31 cellular contexts compared by ENCODE assay signal in the genomic region with DNA sequence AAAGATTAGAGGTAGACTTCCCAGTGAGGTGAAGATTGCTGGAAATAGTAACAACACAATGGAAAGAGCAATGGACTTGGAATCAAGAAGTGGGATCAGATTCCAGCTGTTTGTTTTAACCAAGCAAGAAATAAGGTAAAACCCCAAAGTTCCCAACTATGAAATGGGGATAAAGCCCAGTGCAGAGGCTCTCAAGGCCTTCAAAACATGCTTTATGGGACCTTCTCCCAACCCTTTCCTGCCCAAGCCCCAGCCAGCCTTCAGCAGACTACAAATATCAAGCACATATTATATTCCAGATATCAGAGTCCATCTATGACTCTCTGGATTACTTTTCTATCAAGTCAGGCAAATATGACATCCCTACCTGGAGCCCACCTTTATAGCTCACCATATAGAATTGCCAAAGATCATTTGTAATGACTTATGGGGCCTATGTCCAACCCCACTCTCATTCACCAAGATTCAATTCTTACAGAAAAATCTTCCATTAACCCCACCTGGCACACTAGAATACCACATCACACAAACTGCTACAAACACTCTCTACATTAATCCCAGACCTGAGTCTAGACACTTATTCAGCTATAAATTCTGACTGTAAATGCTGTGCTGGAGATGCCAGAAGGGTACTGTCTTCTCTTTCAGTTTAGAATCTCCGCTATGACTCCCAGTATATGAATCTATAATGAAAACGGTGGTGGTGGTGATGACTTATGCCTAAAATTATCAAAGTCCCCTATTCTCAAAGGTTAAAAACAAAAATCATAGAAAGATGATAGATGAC. TPM values are rescaled to one million over a fixed set of nuclear protein-coding genes. Genes with fewer than 3 reads are reported as not detected.
A peak's percentile ranks its signal among the peaks of the same experiment; 100 is the strongest.
DNase-seq lines count a peak whose midpoint lies in the region; ATAC-seq, FAIRE-seq and TF ChIP-seq lines count a peak whose summit lies in the region.
"Had no signal": no experiment of that assay in that cellular context is flagged by ENCODE, and none has a peak within 500 bp of the region (broad histone marks: within the 10 kb centered on the region; RNA-seq: fewer than 3 reads in every experiment).

No MANE protein-coding gene starts in this region.

- BruUV-seq in GM12878 (replicated peaks; lab: Mats Ljungman, UMichigan): no TSS peak

- 81% methylated on average over 2 of the region's 2 CpGs for WGBS in GM12878 (ENCODE audit: insufficient coverage, insufficient replicate concordance, low lambda C conversion rate, missing lambda C conversion rate)

- H3K27me3 Mint-ChIP-seq in activated naive CD4-positive, alpha-beta T cell treated with anti-CD3 and anti-CD28 coated beads, Interleukin-2, amount 50 U/mL, for 24 hours: no peaks in the 10 kb centered on the region
- H3K27me3 Mint-ChIP-seq in activated naive CD4-positive, alpha-beta T cell treated with anti-CD3 and anti-CD28 coated beads, Interleukin-2, amount 10 ng/mL, durations not matched to agents 7 days and 5 days: no peaks in the 10 kb centered on the region
- H3K27me3 Mint-ChIP-seq in HFFc6 (ENCODE audit: insufficient read depth): peaks cover 7% of the 10 kb centered on the region
- H3K27me3 Mint-ChIP-seq in neural crest cell (ENCODE audit: low read depth): no peaks in the 10 kb centered on the region
- H3K27me3 Mint-ChIP-seq: activated CD8-positive, alpha-beta memory T cell treated with anti-CD3 and anti-CD28 coated beads, Interleukin-2, amount 10 ng/mL, durations not matched to agents 7 days and 5 days; stimulated activated memory B cell treated with anti-CD40 and anti-IgM and Interleukin-4, amounts not matched to agents 10 μg/mL and 1 μg/mL and 100 μg/mL, for 72 hours had no signal

- RAD21 ChIA-PET in GM12878 (lab: Charles Lee; ENCODE audit: unreplicated experiment): no interaction called here

- 0 out of 2 replicates have a peak overlapping the region, but pooled peaks have one; percentile 28 for H3K4me2 ChIP-seq in GM12878 (ENCODE audit: control insufficient read depth, insufficient read depth)
- H3K4me2 ChIP-seq: SK-N-SH had no signal

- no peaks in the 10 kb centered on the region for H3K4me1 ChIP-seq in GM12878 (ENCODE audit: control insufficient read depth, insufficient read depth, low read length)
- H3K4me1 ChIP-seq: BE2C had no signal

- intact Hi-C loops in GM12878 (cut with micrococcal nuclease; ENCODE audit: unreplicated experiment): no loop called here
- intact Hi-C loops in sciatic nerve (cut with DNase I): no loop called here

- CTCF ChIA-PET in activated naive CD4-positive, alpha-beta T cell treated with anti-CD3 and anti-CD28 coated beads, Interleukin-2, amount 10 ng/mL, durations not matched to agents 7 days and 5 days (lab: Charles Lee): interaction anchor here (1.4 kb wide), 1 partner anchor 62 kb away, joined by 5 read pairs; no protein-coding TSS in a partner anchor
- CTCF ChIA-PET in GM12878 (lab: Yijun Ruan, JAX): interaction anchor here (1.6 kb wide), 1 partner anchor 63 kb away, joined by 6 read pairs; no protein-coding TSS in a partner anchor

- peak overlapping the region; percentile 24 for H3K4me3 Mint-ChIP-seq in activated naive CD4-positive, alpha-beta T cell treated with anti-CD3 and anti-CD28 coated beads, Interleukin-2, amount 50 U/mL, for 24 hours
- no peak overlapping the region for H3K4me3 Mint-ChIP-seq in activated naive CD4-positive, alpha-beta T cell treated with anti-CD3 and anti-CD28 coated beads, Interleukin-2, amount 10 ng/mL, durations not matched to agents 7 days and 5 days
- H3K4me3 Mint-ChIP-seq in HFFc6: no peak overlapping the region
- peak overlapping the region; percentile 65 for H3K4me3 Mint-ChIP-seq in neural crest cell
- H3K4me3 Mint-ChIP-seq: activated CD8-positive, alpha-beta memory T cell treated with anti-CD3 and anti-CD28 coated beads, Interleukin-2, amount 10 ng/mL, durations not matched to agents 7 days and 5 days; stimulated activated memory B cell treated with anti-CD40 and anti-IgM and Interleukin-4, amounts not matched to agents 10 μg/mL and 1 μg/mL and 100 μg/mL, for 72 hours; T-helper 1 cell treated with Interleukin-12 subunit alpha and Interleukin-12 subunit beta and Interleukin-4 antibody, amounts not matched to agents 30 μg/mL and 1 μg/mL, for 36 hours had no signal

- H3K9me3 ChIP-seq in GM12878 (replicated peaks; ENCODE audit: control insufficient read depth, insufficient read depth, low read length): no peaks in the 10 kb centered on the region
- H3K9me3 ChIP-seq: BE2C, esophagus muscularis mucosa, sigmoid colon, SK-N-SH had no signal

- H4K20me1 ChIP-seq in GM12878 (ENCODE audit: control insufficient read depth, insufficient read depth): peaks cover 10% of the 10 kb centered on the region

- in situ Hi-C loops in GM12878 (cut with MboI): no loop called here

- H3K4me3 ChIP-seq in GM12878: no peak overlapping the region; the same call in 1 of the 2 replicates
- H3K4me3 ChIP-seq: esophagus muscularis mucosa, sigmoid colon had no signal

- peak overlapping the region; percentile 76 for H3K27ac Mint-ChIP-seq in activated naive CD4-positive, alpha-beta T cell treated with anti-CD3 and anti-CD28 coated beads, Interleukin-2, amount 50 U/mL, for 24 hours
- no peak overlapping the region for H3K27ac Mint-ChIP-seq in activated naive CD4-positive, alpha-beta T cell treated with anti-CD3 and anti-CD28 coated beads, Interleukin-2, amount 10 ng/mL, durations not matched to agents 7 days and 5 days
- peak overlapping the region; percentile 24; the same call in 1 of the 2 replicates for H3K27ac Mint-ChIP-seq in HFFc6
- H3K27ac Mint-ChIP-seq in neural crest cell (ENCODE audit: unreplicated experiment): no peak overlapping the region
- H3K27ac Mint-ChIP-seq: activated CD8-positive, alpha-beta memory T cell treated with anti-CD3 and anti-CD28 coated beads, Interleukin-2, amount 10 ng/mL, durations not matched to agents 7 days and 5 days; stimulated activated memory B cell treated with anti-CD40 and anti-IgM and Interleukin-4, amounts not matched to agents 10 μg/mL and 1 μg/mL and 100 μg/mL, for 72 hours; T-helper 1 cell treated with Interleukin-12 subunit alpha and Interleukin-12 subunit beta and Interleukin-4 antibody, amounts not matched to agents 30 μg/mL and 1 μg/mL, for 36 hours had no signal

- no peak overlapping the region for H3K27ac ChIP-seq in GM12878 (ENCODE audit: control insufficient read depth, insufficient read depth)
- H3K27ac ChIP-seq: esophagus muscularis mucosa, foreskin keratinocyte, HL-60, sigmoid colon had no signal

- TF ChIP-seq POLR2A in GM12878 (IDR thresholded peaks at IDR 0.05; ENCODE audit: low read depth, low read length): no peak

- TF ChIP-seq EP300 in GM12878 (IDR thresholded peaks at IDR 0.05; ENCODE audit: borderline replicate concordance in 1 of 2, control insufficient read depth in 1 of 2, low read depth in 2 of 2, low read length in 2 of 2): no peak

- no peaks in the 10 kb centered on the region for H3K27me3 ChIP-seq in GM12878 (replicated peaks in 1 of 2; ENCODE audit: control insufficient read depth in 2 of 2, insufficient read depth in 2 of 2, low read length in 1 of 2)
- H3K27me3 ChIP-seq: BE2C, esophagus muscularis mucosa, foreskin keratinocyte, sigmoid colon had no signal

- TF ChIP-seq RAD21 in GM12878 (IDR thresholded peaks at IDR 0.05; ENCODE audit: insufficient read depth, low read depth, low read length): no peak

- H3K36me3 ChIP-seq in GM12878 (ENCODE audit: control insufficient read depth in 2 of 2, insufficient read depth in 2 of 2, low read length in 1 of 2): peaks cover 41 to 64% of the 10 kb centered on the region in 2 experiments

- H3K79me2 ChIP-seq in GM12878 (ENCODE audit: control insufficient read depth, insufficient read depth, low read length): peaks cover 62% of the 10 kb centered on the region

- H3K4me1 Mint-ChIP-seq in activated naive CD4-positive, alpha-beta T cell treated with anti-CD3 and anti-CD28 coated beads, Interleukin-2, amount 50 U/mL, for 24 hours: peaks cover 63% of the 10 kb centered on the region
- peaks cover 65% of the 10 kb centered on the region for H3K4me1 Mint-ChIP-seq in activated naive CD4-positive, alpha-beta T cell treated with anti-CD3 and anti-CD28 coated beads, Interleukin-2, amount 10 ng/mL, durations not matched to agents 7 days and 5 days
- H3K4me1 Mint-ChIP-seq in HFFc6 (ENCODE audit: low read depth): peaks cover 35% of the 10 kb centered on the region
- peaks cover 55% of the 10 kb centered on the region for H3K4me1 Mint-ChIP-seq in neural crest cell

- peaks cover 44% of the 10 kb centered on the region for H3K36me3 Mint-ChIP-seq in activated naive CD4-positive, alpha-beta T cell treated with anti-CD3 and anti-CD28 coated beads, Interleukin-2, amount 50 U/mL, for 24 hours
- H3K36me3 Mint-ChIP-seq in activated naive CD4-positive, alpha-beta T cell treated with anti-CD3 and anti-CD28 coated beads, Interleukin-2, amount 10 ng/mL, durations not matched to agents 7 days and 5 days: peaks cover 85% of the 10 kb centered on the region
- H3K36me3 Mint-ChIP-seq in HFFc6 (ENCODE audit: low read depth): peaks cover 71% of the 10 kb centered on the region
- peaks cover 61% of the 10 kb centered on the region for H3K36me3 Mint-ChIP-seq in neural crest cell (ENCODE audit: low read depth)

- SMC1A ChIA-PET in GM12878 (lab: Charles Lee; ENCODE audit: uncharacterized antibody, unreplicated experiment): no interaction called here

- H3K9ac ChIP-seq in GM12878 (ENCODE audit: control insufficient read depth, insufficient read depth, low read length): no peak overlapping the region
- H3K9ac ChIP-seq: SK-N-SH had no signal

- TF ChIP-seq CTCF in HFFc6 (IDR thresholded peaks at IDR 0.05): no peak
- no peak for TF ChIP-seq CTCF in GM12878 (IDR thresholded peaks at IDR 0.05 in 2 of 3, conservative IDR thresholded peaks at IDR 0.05 in 1 of 3; ENCODE audit: control insufficient read depth in 2 of 3, extremely low read depth in 1 of 3, insufficient read depth in 1 of 3, low read depth in 3 of 3, low read length in 3 of 3)
- no peak for TF ChIP-seq CTCF in neural crest cell (conservative IDR thresholded peaks at IDR 0.05)

- ATAC-seq in GM12878 (no peak), HG03280 (IDR thresholded peaks at IDR 0.05; ENCODE audit: unreplicated experiment) (no peak), sciatic nerve (no peak)
- ATAC-seq: activated CD8-positive, alpha-beta memory T cell treated with anti-CD3 and anti-CD28 coated beads, Interleukin-2, amount 10 ng/mL, durations not matched to agents 7 days and 5 days; foreskin keratinocyte; left cardiac atrium; stimulated activated memory B cell treated with anti-CD40 and anti-IgM and Interleukin-4, amounts not matched to agents 10 μg/mL and 1 μg/mL and 100 μg/mL, for 72 hours had no signal

- no peaks in the 10 kb centered on the region for H3K9me3 Mint-ChIP-seq in activated naive CD4-positive, alpha-beta T cell treated with anti-CD3 and anti-CD28 coated beads, Interleukin-2, amount 50 U/mL, for 24 hours
- no peaks in the 10 kb centered on the region for H3K9me3 Mint-ChIP-seq in activated naive CD4-positive, alpha-beta T cell treated with anti-CD3 and anti-CD28 coated beads, Interleukin-2, amount 10 ng/mL, durations not matched to agents 7 days and 5 days
- H3K9me3 Mint-ChIP-seq in HFFc6 (no peaks in the 10 kb centered on the region), neural crest cell (no peaks in the 10 kb centered on the region)
- H3K9me3 Mint-ChIP-seq: stimulated activated memory B cell treated with anti-CD40 and anti-IgM and Interleukin-4, amounts not matched to agents 10 μg/mL and 1 μg/mL and 100 μg/mL, for 72 hours; T-helper 1 cell treated with Interleukin-12 subunit alpha and Interleukin-12 subunit beta and Interleukin-4 antibody, amounts not matched to agents 30 μg/mL and 1 μg/mL, for 36 hours had no signal

- no peak overlapping the region for H2AFZ ChIP-seq in GM12878 (ENCODE audit: control insufficient read depth, low read depth, low read length)

- no peak for DNase-seq in activated naive CD4-positive, alpha-beta T cell treated with anti-CD3 and anti-CD28 coated beads, Interleukin-2, amount 10 ng/mL, durations not matched to agents 7 days and 5 days
- DNase-seq in HFFc6 (no peak), GM12878 (ENCODE audit: low read depth, low spot score) (no peak), neural crest cell (ENCODE audit: low read depth, low spot score) (no peak), mucosa of gallbladder (ENCODE audit: low spot score) (no peak), sciatic nerve (ENCODE audit: low spot score) (no peak)
- DNase-seq: ACHN; activated CD4-positive, alpha-beta T cell treated with anti-CD3 and anti-CD28 coated beads for 4 hours; activated CD8-positive, alpha-beta memory T cell treated with anti-CD3 and anti-CD28 coated beads, Interleukin-2, amount 10 ng/mL, durations not matched to agents 7 days and 5 days; activated gamma-delta T cell treated with Interleukin-2 at 50 U/mL for 16 hours; BE2C; DND-41; effector CD4-positive, alpha-beta T cell; foreskin keratinocyte; Karpas-422; left cardiac atrium; mammary epithelial cell; NCI-H1694 treated with DMSO at 0.1 percent for 48 hours; NCI-H524 treated with DMSO at 0.1 percent for 48 hours; sigmoid colon; SK-N-SH; stimulated activated CD4-positive, alpha-beta T cell treated with anti-CD3 and anti-CD28 coated beads, Interleukin-4, amount 100 ng/mL, for 24 hours had no signal

- no peak for FAIRE-seq in GM12878 (lab: Jason Lieb, UNC)
- FAIRE-seq: bronchial epithelial cell had no signal

- POLR2A ChIA-PET in GM12878 (lab: Charles Lee): no interaction called here

RNA-seq across cellular contexts. Expression of a gene that starts 6.1 kb away (rescaled TPM):
- total RNA-seq in HFFc6 (2021; fragmentation: NEBNext Ultra II Directional; extraction: Animal tissue kit (Norgen Biotek cat#: 25700)): 100 to 1,000 TPM; 312 to 380 (median 358) TPM
- total RNA-seq in GM12878 (2013; cell fraction: nucleolus; rRNA removed): 503 and 551 TPM in 2 replicates
- total RNA-seq in GM12878 (2014; rRNA removed): 542 and 564 TPM in 2 replicates
- 316 and 317 TPM in 2 replicates for total RNA-seq in GM12878 (2014; rRNA removed; fragmentation: Illumina TruSeq; extraction: Trizol)
- 337 and 345 TPM in 2 replicates for total RNA-seq in GM12878 (2021)
- 166 TPM for polyA plus RNA-seq in GM12878 (2011; ENCODE audit: low read depth)
- polyA plus RNA-seq in GM12878 (2011; rRNA removed): 399 and 625 TPM in 2 replicates
- 854 and 1,032 TPM in 2 replicates for polyA plus RNA-seq in GM12878 (2011; cell fraction: cytosol; rRNA removed)
- polyA plus RNA-seq in GM12878 (2011; cell fraction: nucleus; rRNA removed): 1,451 and 1,606 TPM in 2 replicates
- polyA plus RNA-seq in GM12878 (2012): 337 and 387 TPM in 2 replicates
- polyA plus RNA-seq in GM12878 (2014; fragmentation: Illumina TruSeq; extraction: Trizol): 379 and 384 TPM in 2 replicates
- polyA plus RNA-seq in GM12878 (2014; fragmentation: Nextera tagmentation; extraction: Ambion mirVana): 100 to 1,000 TPM; 271 to 277 TPM
- 661 and 728 TPM in 2 replicates for polyA plus RNA-seq in GM12878 (2014; rRNA removed)
- 100 to 1,000 TPM; 275 to 296 TPM for polyA plus RNA-seq in GM12878 (2016; fragmentation: Nextera tagmentation; extraction: Ambion mirVana)
- 683 and 1,173 TPM in 2 replicates for polyA minus RNA-seq in GM12878 (2011; rRNA and poly(A)+ RNA removed)
- 192 and 243 TPM in 2 replicates for polyA minus RNA-seq in GM12878 (2011; cell fraction: cytosol; rRNA and poly(A)+ RNA removed)
- polyA minus RNA-seq in GM12878 (2011; cell fraction: nucleus; rRNA and poly(A)+ RNA removed): 336 and 534 TPM in 2 replicates
- total RNA-seq in neural crest cell: 836 and 881 TPM in 2 replicates
- 246 TPM for total RNA-seq in mucosa of gallbladder
- 258 TPM for total RNA-seq in sciatic nerve

RNA-seq across cellular contexts. Expression of a gene that starts 7.0 kb away (rescaled TPM):
- not detected for total RNA-seq in HFFc6 (2021; fragmentation: NEBNext Ultra II Directional; extraction: Animal tissue kit (Norgen Biotek cat#: 25700))
- total RNA-seq in GM12878 (2013; cell fraction: nucleolus; rRNA removed): not detected in 2 replicates
- total RNA-seq in GM12878 (2014; rRNA removed) (not detected in 2 replicates), GM12878 (2014; rRNA removed; fragmentation: Illumina TruSeq; extraction: Trizol) (not detected in 2 replicates), GM12878 (2021) (not detected in 2 replicates), neural crest cell (not detected in 2 replicates), mucosa of gallbladder (not detected), sciatic nerve (not detected)
- not detected for polyA plus RNA-seq in GM12878 (2011; ENCODE audit: low read depth)
- polyA plus RNA-seq in GM12878 (2011; rRNA removed) (not detected in 2 replicates), GM12878 (2014; fragmentation: Illumina TruSeq; extraction: Trizol) (not detected in 2 replicates), GM12878 (2014; fragmentation: Nextera tagmentation; extraction: Ambion mirVana) (not detected), GM12878 (2014; rRNA removed) (not detected in 2 replicates), GM12878 (2016; fragmentation: Nextera tagmentation; extraction: Ambion mirVana) (not detected)
- polyA plus RNA-seq in GM12878 (2011; cell fraction: cytosol; rRNA removed): not detected in 2 replicates
- polyA plus RNA-seq in GM12878 (2011; cell fraction: nucleus; rRNA removed): not detected in 2 replicates
- polyA plus RNA-seq in GM12878 (2012): 0.18 TPM in 1 of 2 replicates, not detected in the other
- not detected in 2 replicates for polyA minus RNA-seq in GM12878 (2011; rRNA and poly(A)+ RNA removed)
- polyA minus RNA-seq in GM12878 (2011; cell fraction: cytosol; rRNA and poly(A)+ RNA removed): not detected in 2 replicates
- not detected in 2 replicates for polyA minus RNA-seq in GM12878 (2011; cell fraction: nucleus; rRNA and poly(A)+ RNA removed)
- total RNA-seq: activated CD8-positive, alpha-beta memory T cell treated with anti-CD3 and anti-CD28 coated beads, Interleukin-2, amount 10 ng/mL, durations not matched to agents 7 days and 5 days; bronchial epithelial cell; esophagus muscularis mucosa; foreskin keratinocyte; left cardiac atrium; mammary epithelial cell; sigmoid colon; temporal lobe; urinary bladder had no signal
- polyA plus RNA-seq: foreskin keratinocyte, mammary epithelial cell, sigmoid colon, SK-N-SH, urinary bladder had no signal

RNA-seq across cellular contexts. Expression of a gene that starts 10.7 kb away (rescaled TPM):
- 1 to 10 TPM; 2.9 to 4.1 (median 3.2) TPM for total RNA-seq in HFFc6 (2021; fragmentation: NEBNext Ultra II Directional; extraction: Animal tissue kit (Norgen Biotek cat#: 25700))
- 3.5 and 6.3 TPM in 2 replicates for total RNA-seq in GM12878 (2013; cell fraction: nucleolus; rRNA removed)
- total RNA-seq in GM12878 (2014; rRNA removed) (2.2 and 2.5 TPM in 2 replicates), GM12878 (2014; rRNA removed; fragmentation: Illumina TruSeq; extraction: Trizol) (2.7 and 2.9 TPM in 2 replicates), GM12878 (2021) (2.5 and 3.5 TPM in 2 replicates), neural crest cell (3.3 and 5.1 TPM in 2 replicates), mucosa of gallbladder (4.1 TPM), sciatic nerve (4.8 TPM)
- 2.1 TPM for polyA plus RNA-seq in GM12878 (2011; ENCODE audit: low read depth)
- polyA plus RNA-seq in GM12878 (2011; rRNA removed) (8.9 and 11.1 TPM in 2 replicates), GM12878 (2014; fragmentation: Illumina TruSeq; extraction: Trizol) (4.3 and 4.9 TPM in 2 replicates), GM12878 (2014; fragmentation: Nextera tagmentation; extraction: Ambion mirVana) (under 1 TPM; 0.45 to 0.58 TPM), GM12878 (2014; rRNA removed) (2.6 and 3.5 TPM in 2 replicates), GM12878 (2016; fragmentation: Nextera tagmentation; extraction: Ambion mirVana) (1 to 10 TPM; 2.8 to 3.1 TPM)
- polyA plus RNA-seq in GM12878 (2011; cell fraction: cytosol; rRNA removed): 4.8 and 5.9 TPM in 2 replicates
- polyA plus RNA-seq in GM12878 (2011; cell fraction: nucleus; rRNA removed): 12.0 and 12.5 TPM in 2 replicates
- polyA plus RNA-seq in GM12878 (2012): 2.4 and 3.1 TPM in 2 replicates
- polyA minus RNA-seq in GM12878 (2011; rRNA and poly(A)+ RNA removed): 1.7 and 2.7 TPM in 2 replicates
- polyA minus RNA-seq in GM12878 (2011; cell fraction: cytosol; rRNA and poly(A)+ RNA removed): 0.94 TPM in 1 of 2 replicates, not detected in the other
- 1.8 and 2.3 TPM in 2 replicates for polyA minus RNA-seq in GM12878 (2011; cell fraction: nucleus; rRNA and poly(A)+ RNA removed)

RNA-seq across cellular contexts. Expression of a gene that starts 11.7 kb away (rescaled TPM):
- 10 to 100 TPM; 11.8 to 15.9 (median 13.6) TPM for total RNA-seq in HFFc6 (2021; fragmentation: NEBNext Ultra II Directional; extraction: Animal tissue kit (Norgen Biotek cat#: 25700))
- 15.8 and 17.1 TPM in 2 replicates for total RNA-seq in GM12878 (2013; cell fraction: nucleolus; rRNA removed)
- total RNA-seq in GM12878 (2014; rRNA removed) (11.2 and 14.1 TPM in 2 replicates), GM12878 (2014; rRNA removed; fragmentation: Illumina TruSeq; extraction: Trizol) (5.3 and 5.4 TPM in 2 replicates), GM12878 (2021) (11.9 and 12.0 TPM in 2 replicates), neural crest cell (25.7 and 28.6 TPM in 2 replicates), mucosa of gallbladder (27.7 TPM), sciatic nerve (23.0 TPM)
- polyA plus RNA-seq in GM12878 (2011; ENCODE audit: low read depth): 3.5 TPM
- polyA plus RNA-seq in GM12878 (2011; rRNA removed) (3.1 and 5.9 TPM in 2 replicates), GM12878 (2014; fragmentation: Illumina TruSeq; extraction: Trizol) (0.65 and 1.5 TPM in 2 replicates), GM12878 (2014; fragmentation: Nextera tagmentation; extraction: Ambion mirVana) (under 1 TPM; 0.19 to 0.64 TPM), GM12878 (2014; rRNA removed) (13.9 and 15.1 TPM in 2 replicates), GM12878 (2016; fragmentation: Nextera tagmentation; extraction: Ambion mirVana) (10 to 100 TPM in 1 of 2 experiments, 1 to 10 TPM in 1; 8.2 to 11.1 TPM)
- 9.2 and 15.5 TPM in 2 replicates for polyA plus RNA-seq in GM12878 (2011; cell fraction: cytosol; rRNA removed)
- 17.1 and 26.5 TPM in 2 replicates for polyA plus RNA-seq in GM12878 (2011; cell fraction: nucleus; rRNA removed)
- 15.7 and 19.0 TPM in 2 replicates for polyA plus RNA-seq in GM12878 (2012)
- polyA minus RNA-seq in GM12878 (2011; rRNA and poly(A)+ RNA removed): 2.8 and 7.6 TPM in 2 replicates
- 3.7 and 6.3 TPM in 2 replicates for polyA minus RNA-seq in GM12878 (2011; cell fraction: cytosol; rRNA and poly(A)+ RNA removed)
- polyA minus RNA-seq in GM12878 (2011; cell fraction: nucleus; rRNA and poly(A)+ RNA removed): 4.5 and 11.0 TPM in 2 replicates

RNA-seq across cellular contexts. Expression of a gene that starts 36.4 kb away (rescaled TPM):
- total RNA-seq in HFFc6 (2021; fragmentation: NEBNext Ultra II Directional; extraction: Animal tissue kit (Norgen Biotek cat#: 25700)): not detected
- 9.0 and 10.2 TPM in 2 replicates for total RNA-seq in GM12878 (2013; cell fraction: nucleolus; rRNA removed)
- total RNA-seq in GM12878 (2014; rRNA removed): 50.0 and 50.2 TPM in 2 replicates
- 35.8 and 36.4 TPM in 2 replicates for total RNA-seq in GM12878 (2014; rRNA removed; fragmentation: Illumina TruSeq; extraction: Trizol)
- total RNA-seq in GM12878 (2021): 69.8 and 72.5 TPM in 2 replicates
- 45.5 TPM for polyA plus RNA-seq in GM12878 (2011; ENCODE audit: low read depth)
- 10.6 and 27.5 TPM in 2 replicates for polyA plus RNA-seq in GM12878 (2011; rRNA removed)
- polyA plus RNA-seq in GM12878 (2011; cell fraction: cytosol; rRNA removed): 30.5 and 33.8 TPM in 2 replicates
- polyA plus RNA-seq in GM12878 (2011; cell fraction: nucleus; rRNA removed): 26.1 and 29.1 TPM in 2 replicates
- 70.4 and 102 TPM in 2 replicates for polyA plus RNA-seq in GM12878 (2012)
- polyA plus RNA-seq in GM12878 (2014; fragmentation: Illumina TruSeq; extraction: Trizol): 84.7 and 94.0 TPM in 2 replicates
- 100 to 1,000 TPM in 1 of 2 experiments, 10 to 100 TPM in 1; 87.8 to 100 TPM for polyA plus RNA-seq in GM12878 (2014; fragmentation: Nextera tagmentation; extraction: Ambion mirVana)
- polyA plus RNA-seq in GM12878 (2014; rRNA removed): 40.8 and 46.9 TPM in 2 replicates
- polyA plus RNA-seq in GM12878 (2016; fragmentation: Nextera tagmentation; extraction: Ambion mirVana): 10 to 100 TPM; 80.3 to 88.3 TPM
- polyA minus RNA-seq in GM12878 (2011; rRNA and poly(A)+ RNA removed): 17.0 and 17.4 TPM in 2 replicates
- 19.0 and 20.9 TPM in 2 replicates for polyA minus RNA-seq in GM12878 (2011; cell fraction: cytosol; rRNA and poly(A)+ RNA removed)
- polyA minus RNA-seq in GM12878 (2011; cell fraction: nucleus; rRNA and poly(A)+ RNA removed): 4.0 and 4.9 TPM in 2 replicates
- total RNA-seq in neural crest cell: 0.26 and 0.36 TPM in 2 replicates
- total RNA-seq in mucosa of gallbladder: 1.9 TPM
- 0.27 TPM for total RNA-seq in sciatic nerve
- total RNA-seq: bronchial epithelial cell, esophagus muscularis mucosa, foreskin keratinocyte, left cardiac atrium, mammary epithelial cell, sigmoid colon, temporal lobe, urinary bladder had no signal
- polyA plus RNA-seq: foreskin keratinocyte, mammary epithelial cell, SK-N-SH had no signal

Comparison
In these comparisons a context has a peak if more than half of its experiments do, and no peak if none do; other contexts are left out.
1. H3K27ac Mint-ChIP-seq: peak in activated naive CD4-positive, alpha-beta T cell treated with anti-CD3 and anti-CD28 coated beads, Interleukin-2, amount 50 U/mL, for 24 hours (single experiment) and HFFc6 (single experiment); none in activated naive CD4-positive, alpha-beta T cell treated with anti-CD3 and anti-CD28 coated beads, Interleukin-2, amount 10 ng/mL, durations not matched to agents 7 days and 5 days (single experiment) and neural crest cell (single experiment).
2. H3K4me3 Mint-ChIP-seq: peak in activated naive CD4-positive, alpha-beta T cell treated with anti-CD3 and anti-CD28 coated beads, Interleukin-2, amount 50 U/mL, for 24 hours (single experiment) and neural crest cell (single experiment); none in activated naive CD4-positive, alpha-beta T cell treated with anti-CD3 and anti-CD28 coated beads, Interleukin-2, amount 10 ng/mL, durations not matched to agents 7 days and 5 days (single experiment) and HFFc6 (single experiment).